8 cellular contexts compared by ENCODE assay signal in genomic region chr4:165294907-165295306, GRCh38. TPM values are rescaled to one million over a fixed set of nuclear protein-coding genes. Genes with fewer than 3 reads are reported as not detected.
DNase-seq lines count a peak whose midpoint lies in the region; ATAC-seq and TF ChIP-seq lines count a peak whose summit lies in the region.

No MANE protein-coding gene starts in this region.

- peaks cover 39% of the 10 kb centered on the region for H3K4me1 Mint-ChIP-seq in activated naive CD4-positive, alpha-beta T cell treated with anti-CD3 and anti-CD28 coated beads, Interleukin-2, amount 50 U/mL, for 24 hours

- no peak for TF ChIP-seq CTCF in GM13977 (IDR thresholded peaks at IDR 0.05; ENCODE audit: extremely low read depth, insufficient read depth, missing control alignments)

- DNase-seq in stimulated activated CD8-positive, alpha-beta memory T cell treated with anti-CD3 and anti-CD28 coated beads, Interleukin-12 subunit alpha, Interleukin-12 subunit beta, amount 100 ng/mL, for 1 hour (ENCODE audit: low read depth): peak; percentile 2
- no peak for DNase-seq in stimulated activated CD8-positive, alpha-beta memory T cell treated with anti-CD3 and anti-CD28 coated beads, Interleukin-4, amount 100 ng/mL, for 48 hours
- DNase-seq in mesenteric fat pad (ENCODE audit: low spot score) (no peak), amniotic stem cell (lab: John Stamatoyannopoulos, UW) (no peak), DMS 273 (lab: John Stamatoyannopoulos, UW; ENCODE audit: unreplicated experiment) (no peak), GM13977 (ENCODE audit: low spot score) (no peak)

- ATAC-seq in HG03066 (IDR thresholded peaks at IDR 0.05; ENCODE audit: low read depth, unreplicated experiment): peak; percentile 91

- H3K27me3 Mint-ChIP-seq in activated naive CD4-positive, alpha-beta T cell treated with anti-CD3 and anti-CD28 coated beads, Interleukin-2, amount 50 U/mL, for 24 hours: no peaks in the 10 kb centered on the region

- in situ Hi-C loops in GM13977 (cut with MboI; ENCODE audit: low pct_unique_long_range_greater_than_20kb, low sequenced_read_pairs, unreplicated experiment): no loop called here

- H3K4me3 Mint-ChIP-seq in activated naive CD4-positive, alpha-beta T cell treated with anti-CD3 and anti-CD28 coated beads, Interleukin-2, amount 50 U/mL, for 24 hours: peak overlapping the region; percentile 34

- H3K9me3 Mint-ChIP-seq in activated naive CD4-positive, alpha-beta T cell treated with anti-CD3 and anti-CD28 coated beads, Interleukin-2, amount 50 U/mL, for 24 hours: no peaks in the 10 kb centered on the region

- H3K27ac Mint-ChIP-seq in activated naive CD4-positive, alpha-beta T cell treated with anti-CD3 and anti-CD28 coated beads, Interleukin-2, amount 50 U/mL, for 24 hours: peak overlapping the region; percentile 57

- H3K36me3 Mint-ChIP-seq in activated naive CD4-positive, alpha-beta T cell treated with anti-CD3 and anti-CD28 coated beads, Interleukin-2, amount 50 U/mL, for 24 hours: peaks cover 8% of the 10 kb centered on the region

RNA-seq across cellular contexts. Expression of gene MSMO1, which starts 32.6 kb away (rescaled TPM):
- total RNA-seq in mesenteric fat pad: 13.9 TPM
